ENCODE assay signal across 17 cellular contexts in genomic region chr1:234229676-234230075, GRCh38.
"Had no signal": no experiment of that assay in that cellular context is flagged by ENCODE, and none has a peak within 500 bp of the region (broad histone marks: within the 10 kb centered on the region; RNA-seq: fewer than 3 reads in every experiment).

No MANE protein-coding gene starts in this region.

- H3K4me3 Mint-ChIP-seq: activated CD4-positive, alpha-beta T cell treated with anti-CD3 and anti-CD28 coated beads for 36 hours had no signal

- DNase-seq: activated CD4-positive, alpha-beta T cell treated with anti-CD3 and anti-CD28 coated beads for 36 hours; activated CD4-positive, alpha-beta T cell treated with anti-CD3 and anti-CD28 coated beads, Interleukin-2, amount 50 U/mL, for 4 hours; activated CD8-positive, alpha-beta T cell treated with anti-CD3 and anti-CD28 coated beads, Interleukin-2, amount 10 ng/mL, durations not matched to agents 7 days and 5 days; activated naive CD4-positive, alpha-beta T cell treated with anti-CD3 and anti-CD28 coated beads, Interleukin-2, amount 50 U/mL, for 16 hours; activated T-cell treated with anti-CD3 and anti-CD28 coated beads, Interleukin-2, amount 50 U/mL, for 1 hour; caudate nucleus; KG1; NCI-H1930; NCI-H2171 treated with DMSO at 0.1 percent for 48 hours; NCI-H226; NK-92 treated with Interleukin-12 subunit alpha and Interleukin-12 subunit beta, amount 100 ng/mL, for 24 hours; OCI-M1; RPMI8226; T-cell; WERI-Rb-1 had no signal

- H3K9me3 Mint-ChIP-seq: T-cell had no signal

- H3K36me3 ChIP-seq: WERI-Rb-1 had no signal

- ATAC-seq: activated CD4-positive, alpha-beta T cell treated with anti-CD3 and anti-CD28 coated beads for 36 hours; Panc1; Right ventricle myocardium inferior; T-cell had no signal

- H3K27ac Mint-ChIP-seq: activated CD4-positive, alpha-beta T cell treated with anti-CD3 and anti-CD28 coated beads for 36 hours had no signal
